1 cellular context compared by ENCODE assay signal in genomic region chr1:83932281-83932680, GRCh38.
TF ChIP-seq lines count a peak whose summit lies in the region.

No MANE protein-coding gene starts in this region.

TF ChIP-seq in K562, 482 proteins besides CTCF, POLR2A, EP300 and RAD21 (continued from another document and continues in another):
- TF ChIP-seq ZC3H4 (CRISPR knock-in tag; IDR thresholded peaks at IDR 0.05; ENCODE audit: borderline replicate concordance) (no peak), POLR2G (IDR thresholded peaks at IDR 0.05; ENCODE audit: low read depth, low read length) (no peak), NCOA6 (IDR thresholded peaks at IDR 0.05) (no peak), NFRKB (IDR thresholded peaks at IDR 0.05; ENCODE audit: low read depth) (no peak), MXI1 (IDR thresholded peaks at IDR 0.05; ENCODE audit: low read depth, low read length) (no peak), FUS (optimal IDR thresholded peaks at IDR 0.05; ENCODE audit: low read depth, low read length) (no peak), CLOCK (CRISPR knock-in tag; IDR thresholded peaks at IDR 0.05; ENCODE audit: borderline replicate concordance) (no peak), HDAC1 (IDR thresholded peaks at IDR 0.05) (peak in 1 of 2 experiments; percentile 56; a peak in 2 of 4 replicates), TFAM (CRISPR knock-in tag; conservative IDR thresholded peaks at IDR 0.05) (no peak), HCFC1 (IDR thresholded peaks at IDR 0.05; ENCODE audit: low read depth, low read length) (no peak), SAFB2 (IDR thresholded peaks at IDR 0.05; ENCODE audit: borderline replicate concordance, low read depth, low read length, severe bottlenecking) (no peak), ZNF707 (CRISPR knock-in tag; conservative IDR thresholded peaks at IDR 0.05) (no peak), LARP7 (IDR thresholded peaks at IDR 0.05) (no peak), PYGO2 (tag; IDR thresholded peaks at IDR 0.05) (no peak), HDAC8 (tag; IDR thresholded peaks at IDR 0.05) (no peak), HMG20A (CRISPR knock-in tag; conservative IDR thresholded peaks at IDR 0.05) (no peak), ZFP1 (CRISPR knock-in tag; IDR thresholded peaks at IDR 0.05) (no peak), DACH1 (IDR thresholded peaks at IDR 0.05; ENCODE audit: partially characterized antibody) (no peak), TCF7 (IDR thresholded peaks at IDR 0.05; ENCODE audit: borderline replicate concordance) (no peak), ZNF518B (CRISPR knock-in tag; IDR thresholded peaks at IDR 0.05) (no peak), ZNF232 (CRISPR knock-in tag; IDR thresholded peaks at IDR 0.05) (no peak), ZNF175 (CRISPR knock-in tag; IDR thresholded peaks at IDR 0.05; ENCODE audit: low read depth) (no peak), ZBTB2 (IDR thresholded peaks at IDR 0.05) (no peak), KHSRP (IDR thresholded peaks at IDR 0.05) (no peak), NRF1 (conservative IDR thresholded peaks at IDR 0.05 in 1 of 2, IDR thresholded peaks at IDR 0.05 in 1 of 2) (peak; percentile 46 to 47; a peak in 2 of 4 replicates), ZNF239 (CRISPR knock-in tag; IDR thresholded peaks at IDR 0.05) (no peak), KDM1A (IDR thresholded peaks at IDR 0.05) (peak; percentile 41 to 69; a peak in 2 of 4 replicates), SMARCE1 (IDR thresholded peaks at IDR 0.05) (peak; percentile 72; the same call in 1 of the 2 replicates), TRIM28 (IDR thresholded peaks at IDR 0.05) (no peak), ZNF551 (CRISPR knock-in tag; IDR thresholded peaks at IDR 0.05) (no peak), ZNF778 (CRISPR knock-in tag; IDR thresholded peaks at IDR 0.05) (no peak), ATF1 (CRISPR knock-in tag; IDR thresholded peaks at IDR 0.05) (no peak), ATF1 (tag; IDR thresholded peaks at IDR 0.05) (0 out of 2 replicates have a peak, but pooled peaks have one; percentile 16), SMARCB1 (IDR thresholded peaks at IDR 0.05; ENCODE audit: insufficient read length, low read depth) (no peak), MNT (conservative IDR thresholded peaks at IDR 0.05) (no peak), ZFP36 (IDR thresholded peaks at IDR 0.05; ENCODE audit: low read depth, low read length, partially characterized antibody) (no peak), SREBF2 (CRISPR knock-in tag; IDR thresholded peaks at IDR 0.05) (no peak), ZNF384 (IDR thresholded peaks at IDR 0.05; ENCODE audit: low read depth, low read length) (no peak), ELK1 (CRISPR knock-in tag; IDR thresholded peaks at IDR 0.05) (no peak), RB1 (IDR thresholded peaks at IDR 0.05; ENCODE audit: low read depth) (no peak), ZBTB12 (CRISPR knock-in tag; IDR thresholded peaks at IDR 0.05) (no peak), SIN3B (IDR thresholded peaks at IDR 0.05; ENCODE audit: low read depth) (no peak), HNRNPUL1 (IDR thresholded peaks at IDR 0.05; ENCODE audit: low read length) (no peak), RBM17 (IDR thresholded peaks at IDR 0.05; ENCODE audit: borderline replicate concordance, low read depth, low read length) (no peak), E4F1 (CRISPR knock-in tag; IDR thresholded peaks at IDR 0.05; ENCODE audit: borderline replicate concordance) (no peak), POLR3G (IDR thresholded peaks at IDR 0.05; ENCODE audit: extremely low read depth, insufficient read length, insufficient replicate concordance) (no peak), RFX5 (IDR thresholded peaks at IDR 0.05; ENCODE audit: low read depth, low read length) (no peak), ZNF165 (CRISPR knock-in tag; IDR thresholded peaks at IDR 0.05; ENCODE audit: borderline replicate concordance) (no peak), DLX4 (CRISPR knock-in tag; IDR thresholded peaks at IDR 0.05) (no peak), CHAMP1 (IDR thresholded peaks at IDR 0.05) (0 out of 2 replicates have a peak, but pooled peaks have one; percentile 42), USF2 (CRISPR knock-in tag; IDR thresholded peaks at IDR 0.05) (no peak), NR2C2 (CRISPR knock-in tag; IDR thresholded peaks at IDR 0.05) (no peak), NR2C2 (tag; IDR thresholded peaks at IDR 0.05) (no peak)
